ENCODE assay signal across 1 cellular context in the genomic region with DNA sequence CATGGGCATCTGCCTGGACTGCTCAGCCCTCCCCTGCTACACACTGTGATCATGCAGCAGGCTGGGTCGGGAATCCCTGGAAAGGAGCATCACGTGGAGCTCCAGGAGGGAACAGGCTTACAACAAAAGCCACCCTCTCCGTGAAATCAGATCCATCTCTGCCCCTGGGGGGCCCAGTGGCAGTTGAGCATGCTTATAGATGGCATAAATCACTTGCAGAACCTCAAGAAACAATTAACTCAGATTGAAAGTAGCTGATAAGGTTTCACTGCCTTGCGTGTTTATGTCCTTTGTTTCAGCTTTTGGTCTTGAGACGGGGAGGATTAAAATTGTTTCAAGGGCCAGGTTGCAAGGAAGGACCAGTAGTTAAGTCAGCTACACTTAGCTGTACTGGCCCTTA.
A peak's percentile ranks its signal among the peaks of the same experiment; 100 is the strongest.
TF ChIP-seq lines count a peak whose summit lies in the region.

No MANE protein-coding gene starts in this region.

TF ChIP-seq in HEK293, 187 proteins besides CTCF, POLR2A, EP300 and RAD21 (continued from another document and continues in another):
- TF ChIP-seq ZSCAN30 (tag by site-specific recombination; IDR thresholded peaks at IDR 0.05): peak; percentile 73; the same call in 1 of the 2 replicates
- TF ChIP-seq ELK4 (IDR thresholded peaks at IDR 0.05; ENCODE audit: borderline replicate concordance, low read depth, low read length): no peak
- peak; percentile 53; the same call in 1 of the 2 replicates for TF ChIP-seq ZNF398 (tag by site-specific recombination; IDR thresholded peaks at IDR 0.05)
- TF ChIP-seq, protein P1, sequence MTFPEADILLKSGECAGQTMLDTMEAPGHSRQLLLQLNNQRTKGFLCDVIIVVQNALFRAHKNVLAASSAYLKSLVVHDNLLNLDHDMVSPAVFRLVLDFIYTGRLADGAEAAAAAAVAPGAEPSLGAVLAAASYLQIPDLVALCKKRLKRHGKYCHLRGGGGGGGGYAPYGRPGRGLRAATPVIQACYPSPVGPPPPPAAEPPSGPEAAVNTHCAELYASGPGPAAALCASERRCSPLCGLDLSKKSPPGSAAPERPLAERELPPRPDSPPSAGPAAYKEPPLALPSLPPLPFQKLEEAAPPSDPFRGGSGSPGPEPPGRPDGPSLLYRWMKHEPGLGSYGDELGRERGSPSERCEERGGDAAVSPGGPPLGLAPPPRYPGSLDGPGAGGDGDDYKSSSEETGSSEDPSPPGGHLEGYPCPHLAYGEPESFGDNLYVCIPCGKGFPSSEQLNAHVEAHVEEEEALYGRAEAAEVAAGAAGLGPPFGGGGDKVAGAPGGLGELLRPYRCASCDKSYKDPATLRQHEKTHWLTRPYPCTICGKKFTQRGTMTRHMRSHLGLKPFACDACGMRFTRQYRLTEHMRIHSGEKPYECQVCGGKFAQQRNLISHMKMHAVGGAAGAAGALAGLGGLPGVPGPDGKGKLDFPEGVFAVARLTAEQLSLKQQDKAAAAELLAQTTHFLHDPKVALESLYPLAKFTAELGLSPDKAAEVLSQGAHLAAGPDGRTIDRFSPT (tag by site-specific recombination; IDR thresholded peaks at IDR 0.05): no peak
- peak; percentile 78 for TF ChIP-seq ZFP69B (tag by site-specific recombination; IDR thresholded peaks at IDR 0.05)
- TF ChIP-seq OSR2 (tag by site-specific recombination; IDR thresholded peaks at IDR 0.05): peak; percentile 98
- no peak for TF ChIP-seq ZNF138 (tag by site-specific recombination; IDR thresholded peaks at IDR 0.05; ENCODE audit: borderline replicate concordance)
- TF ChIP-seq IKZF3 (tag by site-specific recombination; IDR thresholded peaks at IDR 0.05): peak; percentile 95
- TF ChIP-seq ZNF132 (tag by site-specific recombination; IDR thresholded peaks at IDR 0.05; ENCODE audit: borderline replicate concordance): no peak
- peak; percentile 93 for TF ChIP-seq TRIM28 (IDR thresholded peaks at IDR 0.05; ENCODE audit: borderline replicate concordance, low read length)
- TF ChIP-seq, protein P2, sequence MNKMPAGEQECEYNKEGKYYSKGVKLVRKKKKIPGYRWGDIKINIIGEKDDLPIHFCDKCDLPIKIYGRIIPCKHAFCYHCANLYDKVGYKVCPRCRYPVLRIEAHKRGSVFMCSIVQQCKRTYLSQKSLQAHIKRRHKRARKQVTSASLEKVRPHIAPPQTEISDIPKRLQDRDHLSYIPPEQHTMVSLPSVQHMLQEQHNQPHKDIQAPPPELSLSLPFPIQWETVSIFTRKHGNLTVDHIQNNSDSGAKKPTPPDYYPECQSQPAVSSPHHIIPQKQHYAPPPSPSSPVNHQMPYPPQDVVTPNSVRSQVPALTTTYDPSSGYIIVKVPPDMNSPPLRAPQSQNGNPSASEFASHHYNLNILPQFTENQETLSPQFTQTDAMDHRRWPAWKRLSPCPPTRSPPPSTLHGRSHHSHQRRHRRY (tag by site-specific recombination; IDR thresholded peaks at IDR 0.05): peak; percentile 65; the same call in 1 of the 2 replicates
- peak; percentile 79 for TF ChIP-seq ZEB2 (tag by site-specific recombination; IDR thresholded peaks at IDR 0.05)
- no peak for TF ChIP-seq ZNF560 (tag by site-specific recombination; IDR thresholded peaks at IDR 0.05; ENCODE audit: borderline replicate concordance)
- TF ChIP-seq TSHZ1 (tag by site-specific recombination; IDR thresholded peaks at IDR 0.05; ENCODE audit: borderline replicate concordance): peak; percentile 84
- 0 out of 2 replicates have a peak, but pooled peaks have one; percentile 62 for TF ChIP-seq ZNF639 (tag by site-specific recombination; IDR thresholded peaks at IDR 0.05)
- TF ChIP-seq ZNF274 (IDR thresholded peaks at IDR 0.05; ENCODE audit: low read length): no peak
- TF ChIP-seq ZNF274 (tag by site-specific recombination; IDR thresholded peaks at IDR 0.05; ENCODE audit: borderline replicate concordance): no peak
- TF ChIP-seq ZNF501 (tag by site-specific recombination; IDR thresholded peaks at IDR 0.05): peak; percentile 78; the same call in 1 of the 2 replicates
- TF ChIP-seq ZNF10 (tag by site-specific recombination; IDR thresholded peaks at IDR 0.05): peak; percentile 43; the same call in 1 of the 2 replicates
- TF ChIP-seq ZNF114 (tag by site-specific recombination; IDR thresholded peaks at IDR 0.05): no peak
- TF ChIP-seq AEBP2 (tag by site-specific recombination; IDR thresholded peaks at IDR 0.05; ENCODE audit: borderline replicate concordance): no peak
- no peak for TF ChIP-seq ZNF311 (tag by site-specific recombination; IDR thresholded peaks at IDR 0.05; ENCODE audit: borderline replicate concordance)
- peak; percentile 67; the same call in 1 of the 2 replicates for TF ChIP-seq ZNF18 (tag by site-specific recombination; IDR thresholded peaks at IDR 0.05)
- TF ChIP-seq KLF16 (tag by site-specific recombination; IDR thresholded peaks at IDR 0.05): peak; percentile 81
- TF ChIP-seq ZNF677 (tag by site-specific recombination; IDR thresholded peaks at IDR 0.05): no peak
- TF ChIP-seq ZNF76 (tag by site-specific recombination; IDR thresholded peaks at IDR 0.05; ENCODE audit: borderline replicate concordance, low read depth): peak; percentile 37; the same call in 1 of the 2 replicates
- no peak for TF ChIP-seq ZNF473 (tag by site-specific recombination; IDR thresholded peaks at IDR 0.05)
- TF ChIP-seq ZNF184 (tag by site-specific recombination; IDR thresholded peaks at IDR 0.05): peak; percentile 86
- peak; percentile 99 for TF ChIP-seq FEZF1 (tag by site-specific recombination; IDR thresholded peaks at IDR 0.05)
- TF ChIP-seq ZNF214 (tag by site-specific recombination; IDR thresholded peaks at IDR 0.05; ENCODE audit: borderline replicate concordance): no peak
- 0 out of 2 replicates have a peak, but pooled peaks have one; percentile 25 for TF ChIP-seq ZNF16 (tag by site-specific recombination; IDR thresholded peaks at IDR 0.05; ENCODE audit: low read depth)
- TF ChIP-seq ZNF404 (tag by site-specific recombination; IDR thresholded peaks at IDR 0.05): no peak
- no peak for TF ChIP-seq YY1 (tag by site-specific recombination; IDR thresholded peaks at IDR 0.05)
- TF ChIP-seq ZSCAN23 (tag by site-specific recombination; IDR thresholded peaks at IDR 0.05): peak; percentile 48; the same call in 1 of the 2 replicates
- peak; percentile 30; the same call in 1 of the 2 replicates for TF ChIP-seq ZNF488 (tag by site-specific recombination; IDR thresholded peaks at IDR 0.05)
- no peak for TF ChIP-seq ZNF510 (tag by site-specific recombination; IDR thresholded peaks at IDR 0.05; ENCODE audit: insufficient replicate concordance)
- no peak for TF ChIP-seq YY2 (tag by site-specific recombination; IDR thresholded peaks at IDR 0.05)
- TF ChIP-seq ZNF544 (tag by site-specific recombination; IDR thresholded peaks at IDR 0.05): no peak
- TF ChIP-seq ZNF777 (tag by site-specific recombination; IDR thresholded peaks at IDR 0.05; ENCODE audit: borderline replicate concordance): no peak
- TF ChIP-seq WT1 (tag by site-specific recombination; IDR thresholded peaks at IDR 0.05): peak; percentile 93
- peak; percentile 93 for TF ChIP-seq ZNF423 (tag by site-specific recombination; IDR thresholded peaks at IDR 0.05)
- TF ChIP-seq ZBTB44 (tag by site-specific recombination; IDR thresholded peaks at IDR 0.05): peak; percentile 93
- no peak for TF ChIP-seq ZNF221 (tag by site-specific recombination; IDR thresholded peaks at IDR 0.05; ENCODE audit: borderline replicate concordance)
- no peak for TF ChIP-seq ZNF23 (tag by site-specific recombination; IDR thresholded peaks at IDR 0.05; ENCODE audit: borderline replicate concordance)
